In the genomic region with DNA sequence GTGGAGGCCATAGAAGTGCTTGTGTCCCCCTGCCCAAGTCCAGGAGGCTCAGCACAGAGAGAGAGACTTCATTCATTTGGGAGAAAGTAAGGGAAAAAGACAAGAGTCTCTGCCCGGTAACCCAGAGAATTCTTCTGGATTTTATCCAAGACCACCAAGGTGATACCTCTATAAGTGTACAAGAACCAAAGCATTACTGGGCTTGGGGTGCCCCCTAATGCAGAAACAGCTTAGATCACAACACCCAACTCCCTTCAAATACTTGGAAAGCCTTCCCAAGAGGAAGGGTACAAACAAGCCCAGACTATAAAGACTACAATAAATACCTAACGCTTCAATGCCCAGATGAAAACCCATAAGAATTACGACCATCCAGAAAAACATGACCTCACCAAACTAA, we compare ENCODE assay signal across 1 cellular context.
TF ChIP-seq lines count a peak whose summit lies in the region.

No MANE protein-coding gene starts in this region.

TF ChIP-seq in GM23338, 12 proteins besides CTCF, POLR2A, EP300 and RAD21:
- TF ChIP-seq, protein P1, sequence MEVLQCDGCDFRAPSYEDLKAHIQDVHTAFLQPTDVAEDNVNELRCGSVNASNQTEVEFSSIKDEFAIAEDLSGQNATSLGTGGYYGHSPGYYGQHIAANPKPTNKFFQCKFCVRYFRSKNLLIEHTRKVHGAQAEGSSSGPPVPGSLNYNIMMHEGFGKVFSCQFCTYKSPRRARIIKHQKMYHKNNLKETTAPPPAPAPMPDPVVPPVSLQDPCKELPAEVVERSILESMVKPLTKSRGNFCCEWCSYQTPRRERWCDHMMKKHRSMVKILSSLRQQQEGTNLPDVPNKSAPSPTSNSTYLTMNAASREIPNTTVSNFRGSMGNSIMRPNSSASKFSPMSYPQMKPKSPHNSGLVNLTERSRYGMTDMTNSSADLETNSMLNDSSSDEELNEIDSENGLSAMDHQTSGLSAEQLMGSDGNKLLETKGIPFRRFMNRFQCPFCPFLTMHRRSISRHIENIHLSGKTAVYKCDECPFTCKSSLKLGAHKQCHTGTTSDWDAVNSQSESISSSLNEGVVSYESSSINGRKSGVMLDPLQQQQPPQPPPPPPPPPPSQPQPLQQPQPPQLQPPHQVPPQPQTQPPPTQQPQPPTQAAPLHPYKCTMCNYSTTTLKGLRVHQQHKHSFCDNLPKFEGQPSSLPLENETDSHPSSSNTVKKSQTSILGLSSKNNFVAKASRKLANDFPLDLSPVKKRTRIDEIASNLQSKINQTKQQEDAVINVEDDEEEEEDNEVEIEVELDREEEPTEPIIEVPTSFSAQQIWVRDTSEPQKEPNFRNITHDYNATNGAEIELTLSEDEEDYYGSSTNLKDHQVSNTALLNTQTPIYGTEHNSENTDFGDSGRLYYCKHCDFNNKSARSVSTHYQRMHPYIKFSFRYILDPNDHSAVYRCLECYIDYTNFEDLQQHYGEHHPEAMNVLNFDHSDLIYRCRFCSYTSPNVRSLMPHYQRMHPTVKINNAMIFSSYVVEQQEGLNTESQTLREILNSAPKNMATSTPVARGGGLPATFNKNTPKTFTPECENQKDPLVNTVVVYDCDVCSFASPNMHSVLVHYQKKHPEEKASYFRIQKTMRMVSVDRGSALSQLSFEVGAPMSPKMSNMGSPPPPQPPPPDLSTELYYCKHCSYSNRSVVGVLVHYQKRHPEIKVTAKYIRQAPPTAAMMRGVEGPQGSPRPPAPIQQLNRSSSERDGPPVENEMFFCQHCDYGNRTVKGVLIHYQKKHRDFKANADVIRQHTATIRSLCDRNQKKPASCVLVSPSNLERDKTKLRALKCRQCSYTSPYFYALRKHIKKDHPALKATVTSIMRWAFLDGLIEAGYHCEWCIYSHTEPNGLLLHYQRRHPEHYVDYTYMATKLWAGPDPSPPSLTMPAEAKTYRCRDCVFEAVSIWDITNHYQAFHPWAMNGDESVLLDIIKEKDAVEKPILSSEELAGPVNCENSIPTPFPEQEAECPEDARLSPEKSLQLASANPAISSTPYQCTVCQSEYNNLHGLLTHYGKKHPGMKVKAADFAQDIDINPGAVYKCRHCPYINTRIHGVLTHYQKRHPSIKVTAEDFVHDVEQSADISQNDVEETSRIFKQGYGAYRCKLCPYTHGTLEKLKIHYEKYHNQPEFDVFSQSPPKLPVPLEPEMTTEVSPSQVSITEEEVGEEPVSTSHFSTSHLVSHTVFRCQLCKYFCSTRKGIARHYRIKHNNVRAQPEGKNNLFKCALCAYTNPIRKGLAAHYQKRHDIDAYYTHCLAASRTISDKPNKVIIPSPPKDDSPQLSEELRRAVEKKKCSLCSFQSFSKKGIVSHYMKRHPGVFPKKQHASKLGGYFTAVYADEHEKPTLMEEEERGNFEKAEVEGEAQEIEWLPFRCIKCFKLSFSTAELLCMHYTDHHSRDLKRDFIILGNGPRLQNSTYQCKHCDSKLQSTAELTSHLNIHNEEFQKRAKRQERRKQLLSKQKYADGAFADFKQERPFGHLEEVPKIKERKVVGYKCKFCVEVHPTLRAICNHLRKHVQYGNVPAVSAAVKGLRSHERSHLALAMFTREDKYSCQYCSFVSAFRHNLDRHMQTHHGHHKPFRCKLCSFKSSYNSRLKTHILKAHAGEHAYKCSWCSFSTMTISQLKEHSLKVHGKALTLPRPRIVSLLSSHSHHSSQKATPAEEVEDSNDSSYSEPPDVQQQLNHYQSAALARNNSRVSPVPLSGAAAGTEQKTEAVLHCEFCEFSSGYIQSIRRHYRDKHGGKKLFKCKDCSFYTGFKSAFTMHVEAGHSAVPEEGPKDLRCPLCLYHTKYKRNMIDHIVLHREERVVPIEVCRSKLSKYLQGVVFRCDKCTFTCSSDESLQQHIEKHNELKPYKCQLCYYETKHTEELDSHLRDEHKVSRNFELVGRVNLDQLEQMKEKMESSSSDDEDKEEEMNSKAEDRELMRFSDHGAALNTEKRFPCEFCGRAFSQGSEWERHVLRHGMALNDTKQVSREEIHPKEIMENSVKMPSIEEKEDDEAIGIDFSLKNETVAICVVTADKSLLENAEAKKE (CRISPR knock-in tag; IDR thresholded peaks at IDR 0.05): no peak
- TF ChIP-seq CREB1 (CRISPR knock-in tag; IDR thresholded peaks at IDR 0.05; ENCODE audit: low read depth): no peak
- TF ChIP-seq, protein P2, sequence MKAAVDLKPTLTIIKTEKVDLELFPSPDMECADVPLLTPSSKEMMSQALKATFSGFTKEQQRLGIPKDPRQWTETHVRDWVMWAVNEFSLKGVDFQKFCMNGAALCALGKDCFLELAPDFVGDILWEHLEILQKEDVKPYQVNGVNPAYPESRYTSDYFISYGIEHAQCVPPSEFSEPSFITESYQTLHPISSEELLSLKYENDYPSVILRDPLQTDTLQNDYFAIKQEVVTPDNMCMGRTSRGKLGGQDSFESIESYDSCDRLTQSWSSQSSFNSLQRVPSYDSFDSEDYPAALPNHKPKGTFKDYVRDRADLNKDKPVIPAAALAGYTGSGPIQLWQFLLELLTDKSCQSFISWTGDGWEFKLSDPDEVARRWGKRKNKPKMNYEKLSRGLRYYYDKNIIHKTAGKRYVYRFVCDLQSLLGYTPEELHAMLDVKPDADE (IDR thresholded peaks at IDR 0.05): no peak
- no peak for TF ChIP-seq ZNF114 (CRISPR knock-in tag; IDR thresholded peaks at IDR 0.05)
- TF ChIP-seq ZNF331 (CRISPR knock-in tag; IDR thresholded peaks at IDR 0.05; ENCODE audit: low read depth): no peak
- TF ChIP-seq EZH2phosphoT487 (IDR thresholded peaks at IDR 0.05; ENCODE audit: unreplicated experiment): no peak
- TF ChIP-seq, protein P3, sequence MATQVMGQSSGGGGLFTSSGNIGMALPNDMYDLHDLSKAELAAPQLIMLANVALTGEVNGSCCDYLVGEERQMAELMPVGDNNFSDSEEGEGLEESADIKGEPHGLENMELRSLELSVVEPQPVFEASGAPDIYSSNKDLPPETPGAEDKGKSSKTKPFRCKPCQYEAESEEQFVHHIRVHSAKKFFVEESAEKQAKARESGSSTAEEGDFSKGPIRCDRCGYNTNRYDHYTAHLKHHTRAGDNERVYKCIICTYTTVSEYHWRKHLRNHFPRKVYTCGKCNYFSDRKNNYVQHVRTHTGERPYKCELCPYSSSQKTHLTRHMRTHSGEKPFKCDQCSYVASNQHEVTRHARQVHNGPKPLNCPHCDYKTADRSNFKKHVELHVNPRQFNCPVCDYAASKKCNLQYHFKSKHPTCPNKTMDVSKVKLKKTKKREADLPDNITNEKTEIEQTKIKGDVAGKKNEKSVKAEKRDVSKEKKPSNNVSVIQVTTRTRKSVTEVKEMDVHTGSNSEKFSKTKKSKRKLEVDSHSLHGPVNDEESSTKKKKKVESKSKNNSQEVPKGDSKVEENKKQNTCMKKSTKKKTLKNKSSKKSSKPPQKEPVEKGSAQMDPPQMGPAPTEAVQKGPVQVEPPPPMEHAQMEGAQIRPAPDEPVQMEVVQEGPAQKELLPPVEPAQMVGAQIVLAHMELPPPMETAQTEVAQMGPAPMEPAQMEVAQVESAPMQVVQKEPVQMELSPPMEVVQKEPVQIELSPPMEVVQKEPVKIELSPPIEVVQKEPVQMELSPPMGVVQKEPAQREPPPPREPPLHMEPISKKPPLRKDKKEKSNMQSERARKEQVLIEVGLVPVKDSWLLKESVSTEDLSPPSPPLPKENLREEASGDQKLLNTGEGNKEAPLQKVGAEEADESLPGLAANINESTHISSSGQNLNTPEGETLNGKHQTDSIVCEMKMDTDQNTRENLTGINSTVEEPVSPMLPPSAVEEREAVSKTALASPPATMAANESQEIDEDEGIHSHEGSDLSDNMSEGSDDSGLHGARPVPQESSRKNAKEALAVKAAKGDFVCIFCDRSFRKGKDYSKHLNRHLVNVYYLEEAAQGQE (IDR thresholded peaks at IDR 0.05; ENCODE audit: unreplicated experiment): no peak
- TF ChIP-seq NANOG (IDR thresholded peaks at IDR 0.05; ENCODE audit: borderline replicate concordance): no peak
